In the genomic region with DNA sequence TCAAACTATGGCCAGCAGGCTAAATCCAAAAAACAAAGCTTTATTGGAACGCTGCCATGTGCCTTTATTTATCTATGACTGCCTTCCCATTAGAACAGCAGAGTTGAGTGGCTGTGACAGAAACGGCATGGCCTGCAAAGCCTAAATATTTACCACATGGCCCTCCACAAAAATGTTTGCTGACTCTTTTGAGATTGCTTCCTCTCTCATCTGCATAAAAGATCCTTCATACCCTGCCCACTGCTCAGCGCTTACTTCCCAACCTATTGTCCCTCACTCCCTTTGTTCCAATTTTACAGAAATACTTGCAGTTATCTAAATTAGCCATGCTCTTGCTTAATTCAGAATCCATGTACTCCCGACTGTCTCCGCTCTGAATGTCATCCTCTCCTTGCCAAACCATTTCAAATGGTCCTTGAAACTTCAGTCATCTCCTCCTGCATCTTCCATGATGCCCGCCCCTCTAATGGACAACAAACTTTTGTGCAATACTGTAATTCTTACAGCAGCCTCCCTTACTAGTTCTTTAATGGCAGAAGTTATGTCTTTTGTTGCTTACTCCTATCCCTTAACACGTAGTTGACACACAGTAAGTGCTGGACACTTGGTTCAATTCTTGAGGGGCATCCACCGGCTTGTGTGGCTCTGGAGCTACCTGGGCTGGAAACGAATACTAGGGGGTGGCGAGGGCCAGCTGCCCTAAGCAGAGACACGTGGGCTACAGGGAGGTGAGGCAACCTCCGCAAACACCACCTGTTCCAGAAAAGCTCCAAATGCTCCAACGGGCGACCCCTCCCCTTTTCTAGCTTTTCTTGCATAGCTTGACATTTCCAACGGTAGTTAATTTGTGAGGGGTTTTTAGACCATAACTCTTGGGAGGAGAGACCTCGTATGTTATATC, we compare ENCODE assay signal across 8 cellular contexts. TPM values are rescaled to one million over a fixed set of nuclear protein-coding genes. Genes with fewer than 3 reads are reported as not detected.
DNase-seq lines count a peak whose midpoint lies in the region; ATAC-seq, FAIRE-seq and TF ChIP-seq lines count a peak whose summit lies in the region.

No MANE protein-coding gene starts in this region.

- H3K36me3 ChIP-seq in PC-3 (ENCODE audit: low read depth, low read length) = peaks cover 5% of the 10 kb centered on the region; the same call in 1 of the 2 replicates
- no peaks in the 10 kb centered on the region for H3K36me3 ChIP-seq in bronchial epithelial cell (ENCODE audit: control insufficient read depth, insufficient read depth, low read length)
- no peaks in the 10 kb centered on the region for H3K36me3 ChIP-seq in mucosa of rectum (ENCODE audit: control insufficient read depth in 2 of 2, insufficient read depth in 2 of 2, low read length in 2 of 2)
- no peaks in the 10 kb centered on the region for H3K36me3 ChIP-seq in body of pancreas (replicated peaks in 1 of 2; ENCODE audit: insufficient read depth in 1 of 2, low read depth in 2 of 2)

- H3K27ac Mint-ChIP-seq in Calu3 (ENCODE audit: unreplicated experiment) = peak overlapping the region; percentile 21

- CTCF ChIA-PET in Calu3 (lab: Charles Lee) (no interaction called here), PC-3 (lab: Charles Lee) (no interaction called here)

- TF ChIP-seq POLR2A in body of pancreas (IDR thresholded peaks at IDR 0.05) = no peak

- peaks cover 57% of the 10 kb centered on the region for H3K79me2 ChIP-seq in PC-3 (ENCODE audit: low read length)

- H3K4me1 Mint-ChIP-seq in Calu3 (ENCODE audit: low read depth, unreplicated experiment) = peaks cover 9% of the 10 kb centered on the region

- H3K27me3 ChIP-seq in PC-3 (ENCODE audit: low read length) (no peaks in the 10 kb centered on the region), bronchial epithelial cell (ENCODE audit: control insufficient read depth, insufficient read depth, low read length) (no peaks in the 10 kb centered on the region), mucosa of rectum (ENCODE audit: control insufficient read depth in 2 of 2, insufficient read depth in 2 of 2, low read length in 2 of 2) (no peaks in the 10 kb centered on the region), body of pancreas (no peaks in the 10 kb centered on the region)

- H3K4me1 ChIP-seq in PC-3 (ENCODE audit: insufficient read depth, low read length) = peaks cover 7% of the 10 kb centered on the region
- peaks cover 10 to 12% of the 10 kb centered on the region in 2 donors for H3K4me1 ChIP-seq in mucosa of rectum (ENCODE audit: control insufficient read depth in 2 of 2, insufficient read depth in 2 of 2, low read length in 2 of 2)
- peaks cover 8% of the 10 kb centered on the region for H3K4me1 ChIP-seq in body of pancreas

- peak; percentile 23 for DNase-seq in Calu3
- peak in 66 of 76 experiments; percentile 2 to 80 (median 44) for DNase-seq in HUDEP-2 (lab: John Stamatoyannopoulos, UW; ENCODE audit: unreplicated experiment in 76 of 76)
- peak; percentile 23 for DNase-seq in PC-3
- DNase-seq in bronchial epithelial cell (ENCODE audit: low read depth) = no peak
- DNase-seq in retina = no peak
- no peak for DNase-seq in body of pancreas

- H3K9me3 ChIP-seq in PC-3 (ENCODE audit: low read length) (no peaks in the 10 kb centered on the region), mucosa of rectum (ENCODE audit: control insufficient read depth in 2 of 2, low read length in 2 of 2) (no peaks in the 10 kb centered on the region), body of pancreas (no peaks in the 10 kb centered on the region)

- peak overlapping the region; percentile 59 for H3K27ac ChIP-seq in PC-3 (ENCODE audit: low read length)
- no peak overlapping the region for H3K27ac ChIP-seq in mucosa of rectum (ENCODE audit: low read depth in 2 of 2, low read length in 2 of 2)
- H3K27ac ChIP-seq in body of pancreas = no peak overlapping the region

- H3K9ac ChIP-seq in PC-3 (ENCODE audit: low read length) = peak overlapping the region; percentile 100
- peak overlapping the region; percentile 47 to 69 for H3K9ac ChIP-seq in mucosa of rectum (ENCODE audit: low read depth in 1 of 2, low read length in 2 of 2)

- H3K4me3 ChIP-seq in PC-3 (ENCODE audit: low read length) (peak overlapping the region; percentile 92), bronchial epithelial cell (ENCODE audit: low read depth, low read length) (peak overlapping the region; percentile 85), mucosa of rectum (ENCODE audit: low read length in 2 of 2) (peak overlapping the region; percentile 76 to 85), body of pancreas (peak overlapping the region in 1 of 2 donors; percentile 50)

- no peaks in the 10 kb centered on the region for H3K27me3 Mint-ChIP-seq in Calu3 (ENCODE audit: unreplicated experiment)

- peaks cover 20% of the 10 kb centered on the region for H3K36me3 Mint-ChIP-seq in Calu3 (ENCODE audit: insufficient read depth, unreplicated experiment)

- H3K4me3 Mint-ChIP-seq in Calu3 (ENCODE audit: low read depth, unreplicated experiment) = peak overlapping the region; percentile 97

- no peaks in the 10 kb centered on the region for H3K9me2 ChIP-seq in PC-3 (replicated peaks; ENCODE audit: low read length)

- H4K20me1 ChIP-seq in PC-3 (ENCODE audit: low read length) = no peaks in the 10 kb centered on the region

- H3F3A ChIP-seq in PC-3 (ENCODE audit: low read length, unreplicated experiment) = no peaks in the 10 kb centered on the region

- ATAC-seq in GM19397 (IDR thresholded peaks at IDR 0.05; ENCODE audit: unreplicated experiment) (peak; percentile 21), PC-3 (peak; percentile 43), body of pancreas (no peak)

- FAIRE-seq in bronchial epithelial cell (lab: Jason Lieb, UNC) = no peak

- TF ChIP-seq CTCF in Calu3 (IDR thresholded peaks at IDR 0.05; ENCODE audit: unreplicated experiment) (no peak), PC-3 (conservative IDR thresholded peaks at IDR 0.05; ENCODE audit: low read depth, low read length) (no peak), bronchial epithelial cell (IDR thresholded peaks at IDR 0.05; ENCODE audit: insufficient read depth, low read length, severe bottlenecking) (no peak), body of pancreas (IDR thresholded peaks at IDR 0.05) (no peak)

- POLR2A ChIA-PET in PC-3 (lab: Charles Lee; ENCODE audit: unreplicated experiment) = no interaction called here

- WGBS in body of pancreas, 2 donors = 11 to 14% methylated on average over 16 of the region's 16 CpGs

- peak overlapping the region; percentile 98 for H3K4me2 ChIP-seq in PC-3 (ENCODE audit: low read length)

- H2AFZ ChIP-seq in PC-3 (ENCODE audit: low read length) = peak overlapping the region; percentile 73

- intact Hi-C loops in Calu3 (cut with micrococcal nuclease; ENCODE audit: unreplicated experiment) (loop anchor here (10.0 kb wide), 2 partner anchors 240 to 330 kb away; a partner anchor contains a TSS), PC-3 (cut with micrococcal nuclease) (loop anchor here (5.0 to 10.0 kb wide), 2 partner anchors 87 to 210 kb away; no protein-coding TSS in a partner anchor), body of pancreas (cut with DNase I) (no loop called here)

- BruUV-seq in Calu3 (replicated peaks; lab: Mats Ljungman, UMichigan) (TSS peak; percentile 53), PC-3 (replicated peaks; lab: Mats Ljungman, UMichigan) (TSS peak; percentile 58)

- H3K9me3 Mint-ChIP-seq in Calu3 (ENCODE audit: low read depth, unreplicated experiment) = peaks cover 4% of the 10 kb centered on the region

RNA-seq across cellular contexts. Expression of a gene that starts 0.8 kb away (rescaled TPM):
- total RNA-seq in Calu3 (2022) (22.1 and 23.1 TPM in 2 replicates), PC-3 (2014; rRNA removed) (13.6 and 18.7 TPM in 2 replicates), bronchial epithelial cell (0.26 TPM in 2 replicates), body of pancreas (1 to 10 TPM in 1 of 2 donors, under 1 TPM in 1; under 0.01 to 4.6 TPM)

Comparison
In these comparisons a context has a peak if more than half of its experiments do, and no peak if none do; other contexts are left out.
1. DNase-seq: peak in Calu3 (single experiment), HUDEP-2 (66 of 76) and PC-3 (single experiment); none in bronchial epithelial cell (single experiment), retina (single experiment) and body of pancreas (0 of 4).